Comparison of ENCODE assay signal across 21 cellular contexts in genomic region chr6:11248974-11249761, GRCh38.
"Had no signal": no experiment of that assay in that cellular context is flagged by ENCODE, and none has a peak within 500 bp of the region (broad histone marks: within the 10 kb centered on the region; RNA-seq: fewer than 3 reads in every experiment).

No MANE protein-coding gene starts in this region.

- H3K9ac ChIP-seq: parathyroid adenoma had no signal

- H2AFZ ChIP-seq: parathyroid adenoma had no signal

- H3K27me3 ChIP-seq: esophagus squamous epithelium, neutrophil, transverse colon had no signal

- H3K27me3 Mint-ChIP-seq: activated CD8-positive, alpha-beta T cell treated with anti-CD3 and anti-CD28 coated beads for 36 hours; naive thymus-derived CD8-positive, alpha-beta T cell had no signal

- H3K79me2 ChIP-seq: parathyroid adenoma had no signal

- H3K4me3 ChIP-seq: coronary artery, esophagus squamous epithelium, left ventricle myocardium inferior, transverse colon had no signal

- H3K4me3 Mint-ChIP-seq: activated CD8-positive, alpha-beta T cell treated with anti-CD3 and anti-CD28 coated beads for 36 hours; naive thymus-derived CD8-positive, alpha-beta T cell; T-helper 1 cell treated with Interleukin-12 subunit alpha and Interleukin-12 subunit beta and Interleukin-4 antibody, amounts not matched to agents 30 μg/mL and 1 μg/mL, for 36 hours had no signal

- H3K36me3 ChIP-seq: esophagus squamous epithelium, left ventricle myocardium inferior, transverse colon, WERI-Rb-1 had no signal

- DNase-seq: activated CD4-positive, alpha-beta T cell treated with anti-CD3 and anti-CD28 coated beads for 4 hours; activated CD8-positive, alpha-beta T cell treated with anti-CD3 and anti-CD28 coated beads for 36 hours; activated gamma-delta T cell; activated T-cell treated with anti-CD3 and anti-CD28 coated beads, Interleukin-2, amount 50 U/mL, for 48 hours; central memory CD4-positive, alpha-beta T cell; effector CD4-positive, alpha-beta T cell; esophagus squamous epithelium; hippocampal formation; left ventricle myocardium inferior; naive thymus-derived CD8-positive, alpha-beta T cell; stimulated activated CD4-positive, alpha-beta T cell treated with anti-CD3 and anti-CD28 coated beads, Interleukin-2, amount 100 ng/mL, for 48 hours; stimulated activated naive CD4-positive, alpha-beta T cell; transverse colon; WERI-Rb-1 had no signal

- FAIRE-seq: endothelial cell of umbilical vein, kidney had no signal

- H3K27ac ChIP-seq: esophagus squamous epithelium, left ventricle myocardium inferior, neutrophil, parathyroid adenoma, transverse colon, WERI-Rb-1 had no signal

- H3K9me3 ChIP-seq: neutrophil, transverse colon had no signal

- ATAC-seq: activated CD8-positive, alpha-beta T cell treated with anti-CD3 and anti-CD28 coated beads for 36 hours; activated naive CD4-positive, alpha-beta T cell treated with anti-CD3 and anti-CD28 coated beads, Interleukin-2, amount 50 U/mL, for 72 hours; naive thymus-derived CD8-positive, alpha-beta T cell had no signal

- H3K27ac Mint-ChIP-seq: activated CD8-positive, alpha-beta T cell treated with anti-CD3 and anti-CD28 coated beads for 36 hours; activated naive CD4-positive, alpha-beta T cell treated with anti-CD3 and anti-CD28 coated beads, Interleukin-2, amount 50 U/mL, for 72 hours; naive thymus-derived CD8-positive, alpha-beta T cell; T-helper 1 cell treated with Interleukin-12 subunit alpha and Interleukin-12 subunit beta and Interleukin-4 antibody, amounts not matched to agents 30 μg/mL and 1 μg/mL, for 36 hours had no signal
